ENCODE assay signal across 9 cellular contexts in genomic region chr5:172683696-172684464, GRCh38. TPM values are rescaled to one million over a fixed set of nuclear protein-coding genes. Genes with fewer than 3 reads are reported as not detected.
DNase-seq lines count a peak whose midpoint lies in the region; ATAC-seq and TF ChIP-seq lines count a peak whose summit lies in the region.
"Had no signal": no experiment of that assay in that cellular context is flagged by ENCODE, and none has a peak within 500 bp of the region (broad histone marks: within the 10 kb centered on the region; RNA-seq: fewer than 3 reads in every experiment).

No MANE protein-coding gene starts in this region.

- H3K4me3 Mint-ChIP-seq in CD14-positive monocyte: peak overlapping the region; percentile 70 to 75

- H3K4me3 ChIP-seq in sigmoid colon: no peak overlapping the region

- peaks cover 7 to 13% (median 11%) of the 10 kb centered on the region in 7 donors for H3K9me3 Mint-ChIP-seq in CD14-positive monocyte

- DNase-seq in CD14-positive monocyte (ENCODE audit: low spot score) (no peak), sigmoid colon (no peak), kidney tubule cell (ENCODE audit: low spot score) (no peak), AG08395 (ENCODE audit: low spot score) (no peak), NCI-H1694 (lab: John Stamatoyannopoulos, UW) (no peak)
- DNase-seq in activated CD4-positive, alpha-beta T cell treated with anti-CD3 and anti-CD28 coated beads, Interleukin-2, amount 50 U/mL, for 24 hours (ENCODE audit: low read depth in 1 of 2, low spot score in 1 of 2): peak; percentile 19 to 40
- peak; percentile 63 for DNase-seq in effector CD8-positive, alpha-beta T cell (lab: John Stamatoyannopoulos, UW)
- DNase-seq: SW 1271 had no signal

- no peak for TF ChIP-seq POLR2A in sigmoid colon (IDR thresholded peaks at IDR 0.05)

- intact Hi-C loops in CD14-positive monocyte (cut with micrococcal nuclease): no loop called here
- intact Hi-C loops in sigmoid colon (cut with DNase I): no loop called here

- peaks cover 4 to 15% of the 10 kb centered on the region in 2 donors for H3K36me3 Mint-ChIP-seq in CD14-positive monocyte

- H3K36me3 ChIP-seq in sigmoid colon: peaks cover 0 to 32% (median 17%) of the 10 kb centered on the region in 4 donors

- H3K9me3 ChIP-seq in sigmoid colon: no peaks in the 10 kb centered on the region

- no peak for ATAC-seq in GM19023 (IDR thresholded peaks at IDR 0.05; ENCODE audit: unreplicated experiment)

- peak overlapping the region in 3 of 4 donors; percentile 62 to 83 (median 82) for H3K27ac ChIP-seq in sigmoid colon

- H3K4me1 ChIP-seq in sigmoid colon: peaks cover 0 to 57% (median 53%) of the 10 kb centered on the region in 4 donors

- TF ChIP-seq EP300 in sigmoid colon (IDR thresholded peaks at IDR 0.05): no peak

- WGBS in sigmoid colon, 2 donors: 66 to 91% methylated on average over 116 of the region's 116 CpGs

- no peaks in the 10 kb centered on the region for H3K27me3 ChIP-seq in sigmoid colon

- peaks cover 19% of the 10 kb centered on the region for H3K4me1 Mint-ChIP-seq in CD14-positive monocyte

- H3K27ac Mint-ChIP-seq in CD14-positive monocyte: peak overlapping the region in 1 of 7 donors; percentile 80

- peaks cover 6 to 11% (median 11%) of the 10 kb centered on the region in 3 donors for H3K27me3 Mint-ChIP-seq in CD14-positive monocyte (ENCODE audit: low read depth in 3 of 3)

- TF ChIP-seq CTCF in CD14-positive monocyte (IDR thresholded peaks at IDR 0.05) (no peak), sigmoid colon (IDR thresholded peaks at IDR 0.05) (no peak)

RNA-seq across cellular contexts. Expression of gene NEURL1B, which starts 42.8 kb away (rescaled TPM):
- not detected for polyA plus RNA-seq in CD14-positive monocyte
- 10 to 100 TPM; 32.9 to 53.2 (median 45.6) TPM for total RNA-seq in sigmoid colon
- polyA plus RNA-seq in sigmoid colon: 10 to 100 TPM; 12.6 to 29.6 (median 26.6) TPM

Comparison
In these comparisons a context has a peak if more than half of its experiments do, and no peak if none do; other contexts are left out.
1. DNase-seq: peak in activated CD4-positive, alpha-beta T cell treated with anti-CD3 and anti-CD28 coated beads, Interleukin-2, amount 50 U/mL, for 24 hours (2 of 2) and effector CD8-positive, alpha-beta T cell (single experiment); none in CD14-positive monocyte (single experiment), sigmoid colon (single experiment), kidney tubule cell (single experiment), AG08395 (single experiment) and NCI-H1694 (single experiment).
2. RNA of gene NEURL1B, which starts 42.8 kb away (polyA plus RNA-seq): 12.6 to 29.6 TPM in sigmoid colon; not detected in CD14-positive monocyte; every median in the first group is over 10 times any median in the second.